Comparison of ENCODE assay signal across 1 cellular context in the genomic region with DNA sequence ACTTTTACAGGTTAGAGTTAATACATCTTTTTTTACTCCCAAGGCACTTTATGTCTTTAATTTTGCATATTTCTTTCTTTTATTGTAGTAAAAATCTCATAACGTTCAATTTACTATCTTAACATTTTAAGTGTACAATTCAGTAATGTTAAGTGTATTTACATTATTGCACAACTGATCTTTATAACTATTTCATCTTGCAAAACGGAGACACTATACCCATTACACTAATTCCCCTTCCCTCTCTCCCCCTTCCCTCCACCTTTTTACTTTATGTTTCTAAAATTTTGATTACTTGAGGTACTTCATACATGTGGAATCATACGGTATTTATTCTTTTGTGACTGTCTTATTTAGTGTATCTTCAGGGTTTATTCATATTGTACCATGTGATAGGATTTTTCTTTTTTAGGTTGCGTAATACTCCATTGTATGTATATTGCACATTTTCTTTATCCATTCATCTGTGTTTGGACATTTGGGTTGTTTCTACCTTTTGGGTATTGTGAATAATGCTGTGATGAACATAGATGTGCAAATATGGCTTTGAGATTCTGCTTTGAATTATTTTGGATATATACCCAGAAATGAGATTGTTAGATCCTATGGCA.
TF ChIP-seq lines count a peak whose summit lies in the region.

No MANE protein-coding gene starts in this region.

TF ChIP-seq in HCT116, 20 proteins besides CTCF, POLR2A, EP300 and RAD21:
- TF ChIP-seq, protein P1, sequence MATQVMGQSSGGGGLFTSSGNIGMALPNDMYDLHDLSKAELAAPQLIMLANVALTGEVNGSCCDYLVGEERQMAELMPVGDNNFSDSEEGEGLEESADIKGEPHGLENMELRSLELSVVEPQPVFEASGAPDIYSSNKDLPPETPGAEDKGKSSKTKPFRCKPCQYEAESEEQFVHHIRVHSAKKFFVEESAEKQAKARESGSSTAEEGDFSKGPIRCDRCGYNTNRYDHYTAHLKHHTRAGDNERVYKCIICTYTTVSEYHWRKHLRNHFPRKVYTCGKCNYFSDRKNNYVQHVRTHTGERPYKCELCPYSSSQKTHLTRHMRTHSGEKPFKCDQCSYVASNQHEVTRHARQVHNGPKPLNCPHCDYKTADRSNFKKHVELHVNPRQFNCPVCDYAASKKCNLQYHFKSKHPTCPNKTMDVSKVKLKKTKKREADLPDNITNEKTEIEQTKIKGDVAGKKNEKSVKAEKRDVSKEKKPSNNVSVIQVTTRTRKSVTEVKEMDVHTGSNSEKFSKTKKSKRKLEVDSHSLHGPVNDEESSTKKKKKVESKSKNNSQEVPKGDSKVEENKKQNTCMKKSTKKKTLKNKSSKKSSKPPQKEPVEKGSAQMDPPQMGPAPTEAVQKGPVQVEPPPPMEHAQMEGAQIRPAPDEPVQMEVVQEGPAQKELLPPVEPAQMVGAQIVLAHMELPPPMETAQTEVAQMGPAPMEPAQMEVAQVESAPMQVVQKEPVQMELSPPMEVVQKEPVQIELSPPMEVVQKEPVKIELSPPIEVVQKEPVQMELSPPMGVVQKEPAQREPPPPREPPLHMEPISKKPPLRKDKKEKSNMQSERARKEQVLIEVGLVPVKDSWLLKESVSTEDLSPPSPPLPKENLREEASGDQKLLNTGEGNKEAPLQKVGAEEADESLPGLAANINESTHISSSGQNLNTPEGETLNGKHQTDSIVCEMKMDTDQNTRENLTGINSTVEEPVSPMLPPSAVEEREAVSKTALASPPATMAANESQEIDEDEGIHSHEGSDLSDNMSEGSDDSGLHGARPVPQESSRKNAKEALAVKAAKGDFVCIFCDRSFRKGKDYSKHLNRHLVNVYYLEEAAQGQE (IDR thresholded peaks at IDR 0.05; ENCODE audit: low read depth): no peak
- TF ChIP-seq CEBPB (IDR thresholded peaks at IDR 0.05; ENCODE audit: low read depth): 0 out of 2 replicates have a peak, but pooled peaks have one; percentile 14
